In the genomic region with DNA sequence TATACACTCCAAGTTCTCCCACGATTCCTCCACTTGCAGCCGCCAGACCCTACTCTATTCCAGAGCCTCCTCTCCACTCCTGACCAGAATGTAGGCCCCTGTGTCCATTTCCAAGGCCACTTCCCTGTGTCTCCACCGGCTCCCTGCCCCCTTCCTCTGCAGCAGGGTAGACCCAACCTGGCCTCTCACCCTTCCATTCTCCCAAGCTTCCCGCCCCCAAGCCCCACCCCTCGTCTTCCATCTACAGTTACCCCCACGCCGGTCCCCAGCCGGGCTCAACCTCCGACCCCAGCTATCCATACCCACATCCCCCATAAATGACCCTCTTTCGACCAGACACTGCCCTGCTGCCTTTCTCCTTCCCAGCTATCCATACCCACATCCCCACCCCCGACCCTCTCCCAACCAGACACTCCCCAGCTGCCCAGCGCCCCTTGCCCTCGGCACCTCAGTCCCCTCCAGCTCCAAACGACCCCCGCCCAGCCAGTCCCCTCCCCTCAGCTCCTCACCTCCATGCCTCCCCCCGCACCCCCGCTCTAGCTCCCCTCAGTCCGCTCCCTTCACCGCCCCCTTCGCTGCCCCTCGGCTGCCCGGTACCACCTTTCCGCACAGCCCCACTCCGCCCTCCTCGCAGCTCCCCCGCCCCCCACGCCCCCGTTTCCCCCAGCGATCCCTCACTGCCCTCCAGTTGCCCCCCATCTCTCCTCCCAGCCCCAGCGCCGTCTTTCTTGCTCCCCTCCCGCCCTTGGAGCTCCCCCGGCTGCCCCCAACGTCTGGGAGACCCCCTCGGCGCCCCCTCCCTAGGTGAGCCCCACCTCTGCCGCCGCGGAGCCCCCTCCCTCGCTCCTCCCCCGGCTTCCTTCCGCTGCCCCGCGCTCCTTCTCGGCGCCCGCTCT, we compare ENCODE assay signal across 9 cellular contexts. TPM values are rescaled to one million over a fixed set of nuclear protein-coding genes. Genes with fewer than 3 reads are reported as not detected.
DNase-seq lines count a peak whose midpoint lies in the region; ATAC-seq, FAIRE-seq and TF ChIP-seq lines count a peak whose summit lies in the region.
"Had no signal": no experiment of that assay in that cellular context is flagged by ENCODE, and none has a peak within 500 bp of the region (broad histone marks: within the 10 kb centered on the region; RNA-seq: fewer than 3 reads in every experiment).

No MANE protein-coding gene starts in this region.

- no peak overlapping the region for H4K91ac ChIP-seq in mesenchymal stem cell (ENCODE audit: low read length)

- H3K9me3 Mint-ChIP-seq in stimulated activated naive CD8-positive, alpha-beta T cell treated with anti-CD3 and anti-CD28 coated beads, Interleukin-15, Interleukin-2, amounts not matched to agents 100 ng/mL and 50 ng/mL, for 24 hours = no peaks in the 10 kb centered on the region
- peaks cover 0 to 3% (median 0%) of the 10 kb centered on the region in 5 experiments for H3K9me3 Mint-ChIP-seq in brain

- H3K27me3 ChIP-seq in mesenchymal stem cell (ENCODE audit: control insufficient read depth in 1 of 2, insufficient read depth in 1 of 2, low read length in 2 of 2) = peaks cover 4 to 28% of the 10 kb centered on the region in 2 experiments

- peak overlapping the region; percentile 31 to 46 for H3K18ac ChIP-seq in mesenchymal stem cell (ENCODE audit: low read depth in 1 of 2, low read length in 2 of 2)

- FAIRE-seq in GM19239 (lab: Jason Lieb, UNC) = no peak
- FAIRE-seq: GM12892 had no signal

- no peak overlapping the region for H3K14ac ChIP-seq in mesenchymal stem cell (ENCODE audit: low read length in 2 of 2)

- H2AFZ ChIP-seq in mesenchymal stem cell (ENCODE audit: low read depth, low read length) = no peak overlapping the region

- peak overlapping the region; percentile 43 for H3K4me3 Mint-ChIP-seq in stimulated activated naive CD8-positive, alpha-beta T cell treated with anti-CD3 and anti-CD28 coated beads, Interleukin-15, Interleukin-2, amounts not matched to agents 100 ng/mL and 50 ng/mL, for 24 hours
- H3K4me3 Mint-ChIP-seq in brain = peak overlapping the region; percentile 79 to 86 (median 84)

- H2BK12ac ChIP-seq in mesenchymal stem cell (ENCODE audit: low read length in 2 of 2) = no peak overlapping the region

- no peak for DNase-seq in stimulated activated naive CD8-positive, alpha-beta T cell treated with anti-CD3 and anti-CD28 coated beads, Interleukin-15, Interleukin-2, amounts not matched to agents 100 U/mL and 50 U/mL, for 24 hours
- DNase-seq in mesenchymal stem cell = no peak
- DNase-seq in substantia nigra (lab: John Stamatoyannopoulos, UW) = no peak
- no peak for DNase-seq in NCI-H1694 (lab: John Stamatoyannopoulos, UW)
- DNase-seq in GM19239 (ENCODE audit: insufficient read length, low spot score) = no peak
- no peak for DNase-seq in GM20000 (ENCODE audit: low spot score)

- H3K79me1 ChIP-seq in mesenchymal stem cell (replicated peaks; ENCODE audit: low read length, poor library complexity, severe bottlenecking) = peaks cover 16% of the 10 kb centered on the region

- no peak overlapping the region for H2BK120ac ChIP-seq in mesenchymal stem cell (ENCODE audit: low read depth, low read length)

- H3K4me3 ChIP-seq in mesenchymal stem cell (ENCODE audit: insufficient read depth in 1 of 2, low read depth in 1 of 2, low read length in 2 of 2) = peak overlapping the region; percentile 74 to 95

- no peaks in the 10 kb centered on the region for H3K36me3 ChIP-seq in mesenchymal stem cell (ENCODE audit: control insufficient read depth in 1 of 2, insufficient read depth in 2 of 2, low read depth in 1 of 2, low read length in 2 of 2)

- no peak overlapping the region for H3K27ac Mint-ChIP-seq in stimulated activated naive CD8-positive, alpha-beta T cell treated with anti-CD3 and anti-CD28 coated beads, Interleukin-15, Interleukin-2, amounts not matched to agents 100 ng/mL and 50 ng/mL, for 24 hours
- H3K27ac Mint-ChIP-seq in brain = peak overlapping the region in 2 of 5 experiments; percentile 54 to 61

- WGBS in mesenchymal stem cell = 8% methylated on average over 38 of the region's 47 CpGs

- no peak overlapping the region for H2AK5ac ChIP-seq in mesenchymal stem cell (ENCODE audit: low read length, severe bottlenecking)

- peak overlapping the region; percentile 78 for H2BK15ac ChIP-seq in mesenchymal stem cell (ENCODE audit: low read depth, poor library complexity, severe bottlenecking)

- H3K9ac ChIP-seq in mesenchymal stem cell (ENCODE audit: low read length) = no peak overlapping the region

- no peaks in the 10 kb centered on the region for H3K9me3 ChIP-seq in mesenchymal stem cell (ENCODE audit: control insufficient read depth, low read length)

- H3K23ac ChIP-seq in mesenchymal stem cell (ENCODE audit: low read length in 2 of 2) = peak overlapping the region in 1 of 2 experiments; percentile 76

- TF ChIP-seq CTCF in brain (conservative IDR thresholded peaks at IDR 0.05) (no peak), GM20000 (IDR thresholded peaks at IDR 0.05; ENCODE audit: extremely low read depth, missing control alignments) (no peak)

- peak overlapping the region; percentile 58 for H2BK5ac ChIP-seq in mesenchymal stem cell (ENCODE audit: low read depth, low read length, poor library complexity, severe bottlenecking)

- H4K8ac ChIP-seq in mesenchymal stem cell (ENCODE audit: low read length) = peak overlapping the region; percentile 20

- no peak overlapping the region for H3K4ac ChIP-seq in mesenchymal stem cell (ENCODE audit: low read depth in 1 of 2, low read length in 2 of 2)

- no peak overlapping the region for H3K27ac ChIP-seq in mesenchymal stem cell (ENCODE audit: low read length, poor library complexity, severe bottlenecking)
- no peak overlapping the region for H3K27ac ChIP-seq in substantia nigra (ENCODE audit: low read depth, low read length, poor library complexity, severe bottlenecking)

- ATAC-seq in stimulated activated naive CD8-positive, alpha-beta T cell treated with anti-CD3 and anti-CD28 coated beads, Interleukin-15, Interleukin-2, amounts not matched to agents 100 U/mL and 50 U/mL, for 24 hours = no peak

- H3K36me3 Mint-ChIP-seq in stimulated activated naive CD8-positive, alpha-beta T cell treated with anti-CD3 and anti-CD28 coated beads, Interleukin-15, Interleukin-2, amounts not matched to agents 100 ng/mL and 50 ng/mL, for 24 hours (ENCODE audit: low read depth) = no peaks in the 10 kb centered on the region
- no peaks in the 10 kb centered on the region for H3K36me3 Mint-ChIP-seq in brain

- peaks cover 13% of the 10 kb centered on the region for H3K4me1 ChIP-seq in mesenchymal stem cell (ENCODE audit: control insufficient read depth, insufficient read depth, low read depth, low read length)

- peak overlapping the region; percentile 75 for H3K4me2 ChIP-seq in mesenchymal stem cell (ENCODE audit: low read length, poor library complexity, severe bottlenecking)

- peaks cover 46% of the 10 kb centered on the region for H3K27me3 Mint-ChIP-seq in stimulated activated naive CD8-positive, alpha-beta T cell treated with anti-CD3 and anti-CD28 coated beads, Interleukin-15, Interleukin-2, amounts not matched to agents 100 ng/mL and 50 ng/mL, for 24 hours
- peaks cover 35% of the 10 kb centered on the region for H3K27me3 Mint-ChIP-seq in brain

- peaks cover 8% of the 10 kb centered on the region for H3K4me1 Mint-ChIP-seq in stimulated activated naive CD8-positive, alpha-beta T cell treated with anti-CD3 and anti-CD28 coated beads, Interleukin-15, Interleukin-2, amounts not matched to agents 100 ng/mL and 50 ng/mL, for 24 hours (ENCODE audit: low read depth)
- H3K4me1 Mint-ChIP-seq in brain = peaks cover 22% of the 10 kb centered on the region

RNA-seq across cellular contexts. Expression of a gene that starts 0.7 kb away (rescaled TPM):
- 60.0 TPM for polyA plus RNA-seq in brain (ENCODE audit: insufficient read depth, low read depth, low replicate concordance)
- polyA plus RNA-seq in mesenchymal stem cell (2013, experiment 1 of 2) = 5.2 TPM
- polyA plus RNA-seq in mesenchymal stem cell (2013, experiment 2 of 2) = 4.9 TPM

RNA-seq across cellular contexts. Expression of a gene that starts 43.8 kb away (rescaled TPM):
- polyA plus RNA-seq in brain (ENCODE audit: insufficient read depth, low read depth, low replicate concordance) = 6.3 TPM
- 9.0 TPM for polyA plus RNA-seq in mesenchymal stem cell (2013, experiment 1 of 2)
- polyA plus RNA-seq in mesenchymal stem cell (2013, experiment 2 of 2) = 8.4 TPM
